ENCODE assay signal across 24 cellular contexts in genomic region chr1:118084400-118084799, GRCh38.
"Had no signal": no experiment of that assay in that cellular context is flagged by ENCODE, and none has a peak within 500 bp of the region (broad histone marks: within the 10 kb centered on the region; RNA-seq: fewer than 3 reads in every experiment).

No MANE protein-coding gene starts in this region.

- H3K27me3 ChIP-seq: neutrophil, ovary, right atrium auricular region, thyroid gland, upper lobe of right lung had no signal

- H3K4me1 Mint-ChIP-seq: natural killer cell, T-helper 17 cell had no signal

- H3K27me3 Mint-ChIP-seq: activated naive CD8-positive, alpha-beta T cell treated with anti-CD3 and anti-CD28 coated beads, Interleukin-2, amount 10 ng/mL, durations not matched to agents 7 days and 5 days had no signal

- H3K36me3 Mint-ChIP-seq: activated CD4-positive, alpha-beta memory T cell treated with anti-CD3 and anti-CD28 coated beads for 36 hours; activated naive CD8-positive, alpha-beta T cell treated with anti-CD3 and anti-CD28 coated beads, Interleukin-2, amount 10 ng/mL, durations not matched to agents 7 days and 5 days; natural killer cell had no signal

- H3K27ac ChIP-seq: coronary artery, epithelial cell of prostate, neutrophil, ovary, psoas muscle, right atrium auricular region, thyroid gland, upper lobe of right lung had no signal

- H3K4me1 ChIP-seq: psoas muscle, right atrium auricular region, thyroid gland, upper lobe of right lung had no signal

- ATAC-seq: left ventricle myocardium superior, natural killer cell, psoas muscle, T-helper 17 cell, upper lobe of right lung had no signal

- DNase-seq: activated CD4-positive, alpha-beta memory T cell treated with anti-CD3 and anti-CD28 coated beads for 36 hours; activated CD4-positive, alpha-beta T cell treated with anti-CD3 and anti-CD28 coated beads for 48 hours; activated CD4-positive, CD25-positive, alpha-beta regulatory T cell; activated naive CD4-positive, alpha-beta T cell treated with anti-CD3 and anti-CD28 coated beads for 36 hours; activated naive CD8-positive, alpha-beta T cell treated with anti-CD3 and anti-CD28 coated beads, Interleukin-2, amount 10 ng/mL, durations not matched to agents 7 days and 5 days; activated T-cell treated with anti-CD3 and anti-CD28 coated beads, Interleukin-2, amount 50 U/mL, for 48 hours; amniotic stem cell; cerebellar nuclear complex; left ventricle myocardium superior; mammary epithelial cell; midbrain; natural killer cell; ovary; psoas muscle; stimulated activated CD4-positive, alpha-beta T cell treated with anti-CD3 and anti-CD28 coated beads, Interleukin-4, amount 100 ng/mL, for 24 hours; substantia nigra; T-helper 17 cell; thyroid gland; upper lobe of right lung had no signal

- H3K27ac Mint-ChIP-seq: activated CD4-positive, alpha-beta memory T cell treated with anti-CD3 and anti-CD28 coated beads for 36 hours; activated naive CD4-positive, alpha-beta T cell treated with anti-CD3 and anti-CD28 coated beads for 36 hours; activated naive CD8-positive, alpha-beta T cell treated with anti-CD3 and anti-CD28 coated beads, Interleukin-2, amount 10 ng/mL, durations not matched to agents 7 days and 5 days; natural killer cell; stimulated activated naive CD8-positive, alpha-beta T cell treated with anti-CD3 and anti-CD28 coated beads, Interleukin-15, Interleukin-2, amounts not matched to agents 100 ng/mL and 50 ng/mL, for 24 hours; T-helper 17 cell had no signal

- H3K9me3 Mint-ChIP-seq: activated CD4-positive, alpha-beta memory T cell treated with anti-CD3 and anti-CD28 coated beads for 36 hours; activated naive CD8-positive, alpha-beta T cell treated with anti-CD3 and anti-CD28 coated beads, Interleukin-2, amount 10 ng/mL, durations not matched to agents 7 days and 5 days; stimulated activated naive CD8-positive, alpha-beta T cell treated with anti-CD3 and anti-CD28 coated beads, Interleukin-15, Interleukin-2, amounts not matched to agents 100 ng/mL and 50 ng/mL, for 24 hours had no signal

- H3K4me3 Mint-ChIP-seq: activated CD4-positive, alpha-beta memory T cell treated with anti-CD3 and anti-CD28 coated beads for 36 hours; activated naive CD4-positive, alpha-beta T cell treated with anti-CD3 and anti-CD28 coated beads for 36 hours; activated naive CD8-positive, alpha-beta T cell treated with anti-CD3 and anti-CD28 coated beads, Interleukin-2, amount 10 ng/mL, durations not matched to agents 7 days and 5 days; natural killer cell; stimulated activated naive CD8-positive, alpha-beta T cell treated with anti-CD3 and anti-CD28 coated beads, Interleukin-15, Interleukin-2, amounts not matched to agents 100 ng/mL and 50 ng/mL, for 24 hours; T-helper 17 cell had no signal

- H3K4me3 ChIP-seq: coronary artery, ovary, psoas muscle, right atrium auricular region, thyroid gland, upper lobe of right lung had no signal

- H3K36me3 ChIP-seq: neutrophil, ovary, right atrium auricular region, thyroid gland, upper lobe of right lung had no signal
